In genomic region chr2:55235724-55236538, GRCh38 we compare ENCODE assay signal across 14 cellular contexts. TPM values are rescaled to one million over a fixed set of nuclear protein-coding genes. Genes with fewer than 3 reads are reported as not detected.
DNase-seq lines count a peak whose midpoint lies in the region; ATAC-seq and TF ChIP-seq lines count a peak whose summit lies in the region.
"Had no signal": no experiment of that assay in that cellular context is flagged by ENCODE, and none has a peak within 500 bp of the region (broad histone marks: within the 10 kb centered on the region; RNA-seq: fewer than 3 reads in every experiment).

No MANE protein-coding gene starts in this region.

- ATAC-seq in CD4-positive, alpha-beta T cell (ENCODE audit: poor library complexity): no peak
- no peak for ATAC-seq in lower lobe of right lung

- DNase-seq in NCI-H82 (lab: John Stamatoyannopoulos, UW) (peak; percentile 33), NCI-H82 treated with DMSO at 0.1 percent for 48 hours (lab: John Stamatoyannopoulos, UW; ENCODE audit: unreplicated experiment) (no peak), OCI-LY7 (ENCODE audit: low spot score) (no peak), erythroblast (lab: John Stamatoyannopoulos, UW) (peak; percentile 17 to 31), lower lobe of right lung (no peak), NCI-H128 (lab: John Stamatoyannopoulos, UW; ENCODE audit: unreplicated experiment) (no peak), HuH-7 (ENCODE audit: low spot score) (no peak)
- DNase-seq in CD4-positive, alpha-beta T cell: no peak
- DNase-seq: ACHN, dorsolateral prefrontal cortex, NCI-H1092 treated with DMSO at 0.1 percent for 48 hours, NCI-H226, occipital lobe had no signal

- H3K4me1 ChIP-seq in OCI-LY7 (ENCODE audit: insufficient read depth, low read length, poor library complexity, severe bottlenecking) (peaks cover 24% of the 10 kb centered on the region), lower lobe of right lung (peaks cover 28% of the 10 kb centered on the region)

- BruUV-seq in OCI-LY7 (replicated peaks; lab: Mats Ljungman, UMichigan): no TSS peak

- H3K4me1 Mint-ChIP-seq in CD4-positive, alpha-beta T cell (ENCODE audit: low read depth): peaks cover 58% of the 10 kb centered on the region

- intact Hi-C loops in CD4-positive, alpha-beta T cell (cut with DNase I, micrococcal nuclease): loop anchor here in 1 of 2 experiments (5.0 to 10.0 kb wide), 3 partner anchors 181 to 1451 kb away; partner anchors contain the start of genes ASB3, CCDC88A and ERLEC1
- intact Hi-C loops in OCI-LY7 (cut with micrococcal nuclease; ENCODE audit: unreplicated experiment): no loop called here
- intact Hi-C loops in lower lobe of right lung (cut with DNase I): no loop called here

- H2AFZ ChIP-seq in OCI-LY7 (ENCODE audit: low read length): no peak overlapping the region

- H3K79me2 ChIP-seq in OCI-LY7 (ENCODE audit: insufficient read depth, low read depth, low read length): peaks cover 37% of the 10 kb centered on the region

- H3K27me3 ChIP-seq in CD4-positive, alpha-beta T cell (ENCODE audit: control insufficient read depth, insufficient read depth, low read length): no peaks in the 10 kb centered on the region
- no peaks in the 10 kb centered on the region for H3K27me3 ChIP-seq in lower lobe of right lung (ENCODE audit: low read depth)
- H3K27me3 ChIP-seq: dorsolateral prefrontal cortex had no signal

- H3K36me3 ChIP-seq in OCI-LY7 (ENCODE audit: insufficient read depth, low read length) (peaks cover 78% of the 10 kb centered on the region), lower lobe of right lung (peaks cover 64% of the 10 kb centered on the region)

- CTCF ChIA-PET in CD4-positive, alpha-beta T cell (lab: Charles Lee): no interaction called here
- CTCF ChIA-PET in OCI-LY7 (lab: Charles Lee; ENCODE audit: unreplicated experiment): no interaction called here

- H3K9me3 Mint-ChIP-seq in CD4-positive, alpha-beta T cell: no peaks in the 10 kb centered on the region

- TF ChIP-seq CTCF in CD4-positive, alpha-beta T cell (IDR thresholded peaks at IDR 0.05): no peak
- TF ChIP-seq CTCF in OCI-LY7 (conservative IDR thresholded peaks at IDR 0.05; ENCODE audit: low read length): no peak
- no peak for TF ChIP-seq CTCF in lower lobe of right lung (IDR thresholded peaks at IDR 0.05)

- no peaks in the 10 kb centered on the region for H3K9me3 ChIP-seq in CD4-positive, alpha-beta T cell (ENCODE audit: control insufficient read depth, low read length)
- H3K9me3 ChIP-seq in OCI-LY7 (ENCODE audit: low read length) (no peaks in the 10 kb centered on the region), lower lobe of right lung (no peaks in the 10 kb centered on the region)

- no peak for TF ChIP-seq POLR2A in erythroblast (IDR thresholded peaks at IDR 0.05; ENCODE audit: low read length)

- peak overlapping the region; percentile 87 for H3K4me2 ChIP-seq in OCI-LY7 (ENCODE audit: low read length)

- H3K4me3 Mint-ChIP-seq in CD4-positive, alpha-beta T cell: peak overlapping the region; percentile 45

- POLR2A ChIA-PET in CD4-positive, alpha-beta T cell (lab: Charles Lee): no interaction called here
- POLR2A ChIA-PET in OCI-LY7 (lab: Charles Lee): interaction anchor here (0.6 kb wide), 1 partner anchor 120 kb away, joined by 5 read pairs; no protein-coding TSS in a partner anchor

- peaks cover 70% of the 10 kb centered on the region for H3K36me3 Mint-ChIP-seq in CD4-positive, alpha-beta T cell (ENCODE audit: low read depth)

- no peak overlapping the region for H3K4me3 ChIP-seq in OCI-LY7 (ENCODE audit: low read depth, low read length, poor library complexity, severe bottlenecking)
- no peak overlapping the region for H3K4me3 ChIP-seq in lower lobe of right lung
- H3K4me3 ChIP-seq: skin epidermis had no signal

- peaks cover 23% of the 10 kb centered on the region; the same call in 1 of the 2 replicates for H4K20me1 ChIP-seq in OCI-LY7 (ENCODE audit: insufficient read depth, low read length)

- H3K27me3 Mint-ChIP-seq in CD4-positive, alpha-beta T cell: no peaks in the 10 kb centered on the region

- peak overlapping the region; percentile 92 for H3K27ac Mint-ChIP-seq in CD4-positive, alpha-beta T cell

- no peak overlapping the region for H3K27ac ChIP-seq in CD4-positive, alpha-beta T cell (ENCODE audit: low read depth, low read length)
- H3K27ac ChIP-seq in OCI-LY7 (ENCODE audit: low read depth, low read length, poor library complexity, severe bottlenecking): no peak overlapping the region
- H3K27ac ChIP-seq in lower lobe of right lung: no peak overlapping the region
- H3K27ac ChIP-seq: skin epidermis had no signal

- H3K9me2 ChIP-seq in OCI-LY7 (ENCODE audit: insufficient read depth, low read length): no peaks in the 10 kb centered on the region

RNA-seq across cellular contexts. Expression of gene RPS27A, which starts 3.4 kb away (rescaled TPM):
- total RNA-seq in CD4-positive, alpha-beta T cell: 1,000 to 10,000 TPM; 2,201 to 2,315 TPM
- 1,716 and 1,995 TPM in 2 replicates for total RNA-seq in OCI-LY7 (2014; rRNA removed; shearing (Covaris generic))
- 1,406 and 1,456 TPM in 2 replicates for total RNA-seq in OCI-LY7 (2022)
- 736 TPM for total RNA-seq in lower lobe of right lung

RNA-seq across cellular contexts. Expression of gene CLHC1, which starts 3.8 kb away (rescaled TPM):
- 1 to 10 TPM; 4.4 TPM for total RNA-seq in CD4-positive, alpha-beta T cell
- total RNA-seq in OCI-LY7 (2014; rRNA removed; shearing (Covaris generic)): 12.4 and 28.5 TPM in 2 replicates
- total RNA-seq in OCI-LY7 (2022) (28.5 and 32.1 TPM in 2 replicates), lower lobe of right lung (15.2 TPM)

RNA-seq across cellular contexts. Expression of gene MTIF2, which starts 33.1 kb away (rescaled TPM):
- total RNA-seq in CD4-positive, alpha-beta T cell: 10 to 100 TPM; 13.0 to 15.6 TPM
- 33.5 and 41.4 TPM in 2 replicates for total RNA-seq in OCI-LY7 (2014; rRNA removed; shearing (Covaris generic))
- total RNA-seq in OCI-LY7 (2022): 44.3 and 47.1 TPM in 2 replicates
- 25.9 TPM for total RNA-seq in lower lobe of right lung

Comparison
In these comparisons a context has a peak if more than half of its experiments do, and no peak if none do; other contexts are left out.
1. DNase-seq: peak in NCI-H82 (single experiment) and erythroblast (2 of 2); none in NCI-H82 treated with DMSO at 0.1 percent for 48 hours (single experiment), CD4-positive, alpha-beta T cell (0 of 10), OCI-LY7 (single experiment), lower lobe of right lung (single experiment), NCI-H128 (single experiment) and HuH-7 (single experiment).